In genomic region chr3:22900296-22900695, GRCh38 we compare ENCODE assay signal across 23 cellular contexts.
"Had no signal": no experiment of that assay in that cellular context is flagged by ENCODE, and none has a peak within 500 bp of the region (broad histone marks: within the 10 kb centered on the region; RNA-seq: fewer than 3 reads in every experiment).

No MANE protein-coding gene starts in this region.

- H3K27ac ChIP-seq: neural progenitor cell, ovary, parathyroid adenoma, psoas muscle, right lobe of liver, sigmoid colon, stomach, thoracic aorta, thyroid gland, tibial nerve, upper lobe of right lung, uterus had no signal

- H3K4me3 ChIP-seq: neural progenitor cell, ovary, psoas muscle, right lobe of liver, sigmoid colon, stomach, thoracic aorta, thyroid gland, tibial nerve, upper lobe of right lung, uterus had no signal

- H3K4me2 ChIP-seq: neural progenitor cell had no signal

- H3K79me2 ChIP-seq: parathyroid adenoma had no signal

- H3K9me3 ChIP-seq: ovary, right lobe of liver, stomach, thoracic aorta, thyroid gland, upper lobe of right lung, uterus had no signal

- H3K9ac ChIP-seq: neural progenitor cell, parathyroid adenoma had no signal

- H3K27me3 ChIP-seq: neural progenitor cell, ovary, right lobe of liver, sigmoid colon, stomach, thyroid gland, tibial nerve, upper lobe of right lung, uterus had no signal

- H2AFZ ChIP-seq: neural progenitor cell, parathyroid adenoma had no signal

- H3K4me1 ChIP-seq: neural progenitor cell, parathyroid adenoma, right lobe of liver, thyroid gland, tibial nerve, upper lobe of right lung had no signal

- DNase-seq: natural killer cell; occipital lobe; ovary; posterior cingulate gyrus; psoas muscle; right cardiac atrium; right lobe of liver; sigmoid colon; small intestine; stimulated activated CD4-positive, alpha-beta T cell treated with anti-CD3 and anti-CD28 coated beads, Interleukin-15, amount 100 ng/mL, for 24 hours; stimulated activated CD4-positive, alpha-beta T cell treated with anti-CD3 and anti-CD28 coated beads, Interleukin-2, amount 100 ng/mL, for 24 hours; stimulated activated CD4-positive, alpha-beta T cell treated with anti-CD3 and anti-CD28 coated beads, Interleukin-2, amount 100 ng/mL, for 48 hours; stimulated activated CD4-positive, alpha-beta T cell treated with anti-CD3 and anti-CD28 coated beads, Interleukin-4, amount 100 ng/mL, for 24 hours; stimulated activated naive B cell treated with anti-CD40 and anti-IgM and Interleukin-4, amounts not matched to agents 10 μg/mL and 1 μg/mL and 100 μg/mL, for 72 hours; stimulated activated naive CD4-positive, alpha-beta T cell treated with Interleukin-2 at 50 U/mL for 16 hours; stomach; thyroid gland; upper lobe of right lung; uterus had no signal

- H3K36me3 ChIP-seq: neural progenitor cell, ovary, right lobe of liver, sigmoid colon, stomach, thoracic aorta, thyroid gland, tibial nerve, upper lobe of right lung, uterus had no signal
